Comparison of ENCODE assay signal across 1 cellular context in genomic region chr1:3679098-3679555, GRCh38.
TF ChIP-seq lines count a peak whose summit lies in the region.

No MANE protein-coding gene starts in this region.

TF ChIP-seq in K562, 482 proteins besides CTCF, POLR2A, EP300 and RAD21:
- TF ChIP-seq ZBTB11 (CRISPR knock-in tag; IDR thresholded peaks at IDR 0.05), result no peak
- TF ChIP-seq ZNF586 (CRISPR knock-in tag; conservative IDR thresholded peaks at IDR 0.05), result no peak
- no peak for TF ChIP-seq XRCC5 (IDR thresholded peaks at IDR 0.05; ENCODE audit: low read depth, low read length)
- TF ChIP-seq SPI1 (IDR thresholded peaks at IDR 0.05; ENCODE audit: borderline replicate concordance, low read depth, low read length), result peak; percentile 28; the same call in 1 of the 2 replicates
- peak; percentile 46 for TF ChIP-seq MEIS2 (IDR thresholded peaks at IDR 0.05; ENCODE audit: partially characterized antibody)
- no peak for TF ChIP-seq NR4A1 (CRISPR knock-in tag; IDR thresholded peaks at IDR 0.05)
- TF ChIP-seq NR4A1 (tag; IDR thresholded peaks at IDR 0.05), result no peak
TF ChIP-seq in K562: peak in this region for 2.
